2 cellular contexts compared by ENCODE assay signal in genomic region chr17:40355123-40355803, GRCh38.
TF ChIP-seq lines count a peak whose summit lies in the region.

No MANE protein-coding gene starts in this region.

TF ChIP-seq in Ishikawa, 13 proteins besides CTCF, POLR2A, EP300 and RAD21 (continued from another document):
- TF ChIP-seq USF1 (IDR thresholded peaks at IDR 0.05) (no peak), CEBPB (IDR thresholded peaks at IDR 0.05) (no peak), CREB1 (IDR thresholded peaks at IDR 0.05; ENCODE audit: low read depth) (no peak)
- TF ChIP-seq, protein P1, sequence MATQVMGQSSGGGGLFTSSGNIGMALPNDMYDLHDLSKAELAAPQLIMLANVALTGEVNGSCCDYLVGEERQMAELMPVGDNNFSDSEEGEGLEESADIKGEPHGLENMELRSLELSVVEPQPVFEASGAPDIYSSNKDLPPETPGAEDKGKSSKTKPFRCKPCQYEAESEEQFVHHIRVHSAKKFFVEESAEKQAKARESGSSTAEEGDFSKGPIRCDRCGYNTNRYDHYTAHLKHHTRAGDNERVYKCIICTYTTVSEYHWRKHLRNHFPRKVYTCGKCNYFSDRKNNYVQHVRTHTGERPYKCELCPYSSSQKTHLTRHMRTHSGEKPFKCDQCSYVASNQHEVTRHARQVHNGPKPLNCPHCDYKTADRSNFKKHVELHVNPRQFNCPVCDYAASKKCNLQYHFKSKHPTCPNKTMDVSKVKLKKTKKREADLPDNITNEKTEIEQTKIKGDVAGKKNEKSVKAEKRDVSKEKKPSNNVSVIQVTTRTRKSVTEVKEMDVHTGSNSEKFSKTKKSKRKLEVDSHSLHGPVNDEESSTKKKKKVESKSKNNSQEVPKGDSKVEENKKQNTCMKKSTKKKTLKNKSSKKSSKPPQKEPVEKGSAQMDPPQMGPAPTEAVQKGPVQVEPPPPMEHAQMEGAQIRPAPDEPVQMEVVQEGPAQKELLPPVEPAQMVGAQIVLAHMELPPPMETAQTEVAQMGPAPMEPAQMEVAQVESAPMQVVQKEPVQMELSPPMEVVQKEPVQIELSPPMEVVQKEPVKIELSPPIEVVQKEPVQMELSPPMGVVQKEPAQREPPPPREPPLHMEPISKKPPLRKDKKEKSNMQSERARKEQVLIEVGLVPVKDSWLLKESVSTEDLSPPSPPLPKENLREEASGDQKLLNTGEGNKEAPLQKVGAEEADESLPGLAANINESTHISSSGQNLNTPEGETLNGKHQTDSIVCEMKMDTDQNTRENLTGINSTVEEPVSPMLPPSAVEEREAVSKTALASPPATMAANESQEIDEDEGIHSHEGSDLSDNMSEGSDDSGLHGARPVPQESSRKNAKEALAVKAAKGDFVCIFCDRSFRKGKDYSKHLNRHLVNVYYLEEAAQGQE (IDR thresholded peaks at IDR 0.05; ENCODE audit: low read depth): no peak

TF ChIP-seq in GM12878, 131 proteins besides CTCF, POLR2A, EP300 and RAD21 (continued from another document):
- TF ChIP-seq, protein P2, sequence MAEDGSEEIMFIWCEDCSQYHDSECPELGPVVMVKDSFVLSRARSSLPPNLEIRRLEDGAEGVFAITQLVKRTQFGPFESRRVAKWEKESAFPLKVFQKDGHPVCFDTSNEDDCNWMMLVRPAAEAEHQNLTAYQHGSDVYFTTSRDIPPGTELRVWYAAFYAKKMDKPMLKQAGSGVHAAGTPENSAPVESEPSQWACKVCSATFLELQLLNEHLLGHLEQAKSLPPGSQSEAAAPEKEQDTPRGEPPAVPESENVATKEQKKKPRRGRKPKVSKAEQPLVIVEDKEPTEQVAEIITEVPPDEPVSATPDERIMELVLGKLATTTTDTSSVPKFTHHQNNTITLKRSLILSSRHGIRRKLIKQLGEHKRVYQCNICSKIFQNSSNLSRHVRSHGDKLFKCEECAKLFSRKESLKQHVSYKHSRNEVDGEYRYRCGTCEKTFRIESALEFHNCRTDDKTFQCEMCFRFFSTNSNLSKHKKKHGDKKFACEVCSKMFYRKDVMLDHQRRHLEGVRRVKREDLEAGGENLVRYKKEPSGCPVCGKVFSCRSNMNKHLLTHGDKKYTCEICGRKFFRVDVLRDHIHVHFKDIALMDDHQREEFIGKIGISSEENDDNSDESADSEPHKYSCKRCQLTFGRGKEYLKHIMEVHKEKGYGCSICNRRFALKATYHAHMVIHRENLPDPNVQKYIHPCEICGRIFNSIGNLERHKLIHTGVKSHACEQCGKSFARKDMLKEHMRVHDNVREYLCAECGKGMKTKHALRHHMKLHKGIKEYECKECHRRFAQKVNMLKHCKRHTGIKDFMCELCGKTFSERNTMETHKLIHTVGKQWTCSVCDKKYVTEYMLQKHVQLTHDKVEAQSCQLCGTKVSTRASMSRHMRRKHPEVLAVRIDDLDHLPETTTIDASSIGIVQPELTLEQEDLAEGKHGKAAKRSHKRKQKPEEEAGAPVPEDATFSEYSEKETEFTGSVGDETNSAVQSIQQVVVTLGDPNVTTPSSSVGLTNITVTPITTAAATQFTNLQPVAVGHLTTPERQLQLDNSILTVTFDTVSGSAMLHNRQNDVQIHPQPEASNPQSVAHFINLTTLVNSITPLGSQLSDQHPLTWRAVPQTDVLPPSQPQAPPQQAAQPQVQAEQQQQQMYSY (CRISPR knock-in tag; IDR thresholded peaks at IDR 0.05): no peak
- peak; percentile 83; the same call in 1 of the 2 replicates for TF ChIP-seq TCF3 (IDR thresholded peaks at IDR 0.05; ENCODE audit: borderline replicate concordance, insufficient read depth, low read depth, low read length)
- TF ChIP-seq NR2F1 (conservative IDR thresholded peaks at IDR 0.05): peak; percentile 22; the same call in 1 of the 2 replicates
- TF ChIP-seq JUNB (IDR thresholded peaks at IDR 0.05): no peak
- TF ChIP-seq SMC3 (IDR thresholded peaks at IDR 0.05; ENCODE audit: borderline replicate concordance, low read length): peak; percentile 97
- no peak for TF ChIP-seq WRNIP1 (IDR thresholded peaks at IDR 0.05; ENCODE audit: borderline replicate concordance, low read depth, low read length)
- TF ChIP-seq, protein P3, sequence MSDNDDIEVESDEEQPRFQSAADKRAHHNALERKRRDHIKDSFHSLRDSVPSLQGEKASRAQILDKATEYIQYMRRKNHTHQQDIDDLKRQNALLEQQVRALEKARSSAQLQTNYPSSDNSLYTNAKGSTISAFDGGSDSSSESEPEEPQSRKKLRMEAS (IDR thresholded peaks at IDR 0.05; ENCODE audit: low read depth, low read length): 0 out of 2 replicates have a peak, but pooled peaks have one; percentile 25
- TF ChIP-seq DPF2 (IDR thresholded peaks at IDR 0.05): 0 out of 2 replicates have a peak, but pooled peaks have one; percentile 23
- 0 out of 4 replicates have a peak, but pooled peaks of 1 of the 2 experiments have one; percentile 21 for TF ChIP-seq BHLHE40 (IDR thresholded peaks at IDR 0.05; ENCODE audit: borderline replicate concordance in 1 of 2, low read depth in 2 of 2, low read length in 1 of 2)
- peak; percentile 45; the same call in 1 of the 2 replicates for TF ChIP-seq SMARCA5 (IDR thresholded peaks at IDR 0.05)
- TF ChIP-seq IKZF1 (conservative IDR thresholded peaks at IDR 0.05): peak; percentile 38
- no peak for TF ChIP-seq ETV6 (conservative IDR thresholded peaks at IDR 0.05 in 1 of 2, IDR thresholded peaks at IDR 0.05 in 1 of 2; ENCODE audit: borderline replicate concordance in 1 of 2, low read depth in 1 of 2)
- 0 out of 2 replicates have a peak, but pooled peaks have one; percentile 59 for TF ChIP-seq YY1 (IDR thresholded peaks at IDR 0.05; ENCODE audit: low read depth, low read length)
- 0 out of 2 replicates have a peak, but pooled peaks have one; percentile 48 for TF ChIP-seq LARP7 (IDR thresholded peaks at IDR 0.05)
- no peak for TF ChIP-seq GABPA (IDR thresholded peaks at IDR 0.05; ENCODE audit: low read depth)
- peak; percentile 55; the same call in 1 of the 2 replicates for TF ChIP-seq BACH1 (IDR thresholded peaks at IDR 0.05; ENCODE audit: borderline replicate concordance)
- TF ChIP-seq SMAD5 (IDR thresholded peaks at IDR 0.05; ENCODE audit: low read depth): no peak
